In the genomic region with DNA sequence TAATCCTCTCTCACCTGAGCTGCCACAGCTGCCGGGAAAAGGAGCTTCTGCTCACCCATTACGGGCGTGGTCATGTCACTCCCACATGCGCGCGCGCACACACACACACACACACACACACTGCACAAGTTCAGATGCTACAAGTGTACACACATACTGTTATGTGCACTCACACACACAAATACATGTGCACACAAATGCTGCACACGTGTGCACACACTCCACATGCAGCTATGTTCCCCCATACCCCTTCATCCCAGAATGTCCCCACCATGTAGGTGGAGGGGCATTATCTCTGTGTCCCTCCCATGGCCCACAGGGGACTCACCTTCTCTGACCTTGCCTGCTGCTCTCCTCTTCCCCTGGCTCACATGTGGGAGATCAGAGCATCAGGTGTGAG, we compare ENCODE assay signal across 24 cellular contexts. TPM values are rescaled to one million over a fixed set of nuclear protein-coding genes. Genes with fewer than 3 reads are reported as not detected.
"Had no signal": no experiment of that assay in that cellular context is flagged by ENCODE, and none has a peak within 500 bp of the region (broad histone marks: within the 10 kb centered on the region; RNA-seq: fewer than 3 reads in every experiment).

No MANE protein-coding gene starts in this region.

- ATAC-seq: left colon; left lung; lower lobe of right lung; naive thymus-derived CD8-positive, alpha-beta T cell; sciatic nerve; stimulated activated effector memory CD8-positive, alpha-beta T cell treated with anti-CD3 and anti-CD28 coated beads, Interleukin-12 subunit alpha, Interleukin-12 subunit beta, amount 100 ng/mL, for 72 hours had no signal

- H3K9me3 ChIP-seq: left lung, lower lobe of right lung, neutrophil, ovary, right atrium auricular region, suprapubic skin, thoracic aorta, tibial artery, vagina had no signal

- DNase-seq: hypothalamus; immature natural killer cell; kidney; left colon; left lung; lower lobe of right lung; mammary epithelial cell; mesenchymal stem cell; naive thymus-derived CD8-positive, alpha-beta T cell; ovary; stimulated activated CD4-positive, alpha-beta T cell treated with anti-CD3 and anti-CD28 coated beads, Interleukin-12 subunit alpha, Interleukin-12 subunit beta, amount 100 ng/mL, for 4 hours; stimulated activated CD4-positive, alpha-beta T cell treated with anti-CD3 and anti-CD28 coated beads, Interleukin-15, amount 100 ng/mL, for 24 hours; stimulated activated CD4-positive, alpha-beta T cell treated with anti-CD3 and anti-CD28 coated beads, Interleukin-4, amount 100 ng/mL, for 24 hours; stimulated activated naive CD4-positive, alpha-beta T cell; tibial artery had no signal

- H3K4me3 ChIP-seq: left lung, lower lobe of right lung, ovary, right atrium auricular region, skin epidermis, suprapubic skin, thoracic aorta, tibial artery, vagina had no signal

- H3K36me3 ChIP-seq: left lung, lower lobe of right lung, neutrophil, ovary, right atrium auricular region, suprapubic skin, thoracic aorta, tibial artery, vagina had no signal

- H3K27ac ChIP-seq: left lung, lower lobe of right lung, neutrophil, ovary, right atrium auricular region, skin epidermis, suprapubic skin, thoracic aorta, tibial artery, vagina had no signal

- H3K27me3 ChIP-seq: neutrophil, ovary, right atrium auricular region, vagina had no signal

- H3K4me1 ChIP-seq: left lung, lower lobe of right lung, right atrium auricular region, suprapubic skin, tibial artery, vagina had no signal

- FAIRE-seq: islet of Langerhans, kidney had no signal

RNA-seq across cellular contexts. Expression of a gene that starts 37.3 kb away (rescaled TPM):
- total RNA-seq: right atrium auricular region, suprapubic skin, vagina had no signal
- polyA plus RNA-seq: immature natural killer cell had no signal
